In the genomic region with DNA sequence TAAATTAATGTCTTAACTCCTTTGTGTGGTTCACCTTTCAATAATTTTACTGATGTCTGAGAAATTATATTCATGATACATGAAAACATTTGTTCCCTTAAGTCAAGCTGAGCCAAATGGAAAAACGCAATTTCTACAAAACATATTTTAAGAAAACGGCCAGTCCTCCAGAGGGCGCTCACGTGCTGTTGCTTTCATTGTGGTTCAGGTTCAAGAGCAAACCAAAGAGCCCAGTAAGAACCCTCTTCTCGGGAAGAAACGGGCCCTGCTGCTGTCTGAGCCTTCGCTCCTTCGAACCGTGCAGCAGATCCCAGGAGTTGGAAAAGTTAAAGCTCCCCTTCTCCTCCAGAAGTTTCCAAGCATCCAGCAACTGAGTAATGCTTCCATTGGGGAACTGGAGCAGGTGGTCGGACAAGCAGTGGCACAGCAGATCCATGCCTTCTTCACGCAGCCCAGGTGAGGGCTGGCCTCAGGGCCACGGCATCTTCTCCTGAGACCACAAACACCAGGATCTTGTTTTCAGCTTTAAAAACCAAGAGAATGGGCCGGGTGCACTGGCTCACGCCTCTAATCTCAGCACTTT, we compare ENCODE assay signal across 8 cellular contexts. TPM values are rescaled to one million over a fixed set of nuclear protein-coding genes. Genes with fewer than 3 reads are reported as not detected.
A peak's percentile ranks its signal among the peaks of the same experiment; 100 is the strongest.
DNase-seq lines count a peak whose midpoint lies in the region; ATAC-seq and TF ChIP-seq lines count a peak whose summit lies in the region.

No MANE protein-coding gene starts in this region.

- 12% methylated on average over 10 of the region's 14 CpGs for WGBS in right lobe of liver (ENCODE audit: insufficient coverage, low coverage, low lambda C conversion rate, missing lambda C conversion rate)

- H3K4me1 ChIP-seq in A673 (ENCODE audit: insufficient read depth, low read length, poor library complexity, severe bottlenecking) (peaks cover 7% of the 10 kb centered on the region), right lobe of liver (peaks cover 0 to 20% (median 6%) of the 10 kb centered on the region in 4 donors)

- TF ChIP-seq POLR2A in right lobe of liver (IDR thresholded peaks at IDR 0.05) = no peak

- H3K4me3 ChIP-seq in A673 (ENCODE audit: low read depth, low read length, poor library complexity, severe bottlenecking) = no peak overlapping the region
- H3K4me3 ChIP-seq in right lobe of liver = no peak overlapping the region

- H3K36me3 Mint-ChIP-seq in chondrocyte (ENCODE audit: low read depth) = peaks cover 2% of the 10 kb centered on the region

- TF ChIP-seq CTCF in A673 (conservative IDR thresholded peaks at IDR 0.05; ENCODE audit: low read depth, low read length) (peak; percentile 90), GM13977 (IDR thresholded peaks at IDR 0.05; ENCODE audit: extremely low read depth, insufficient read depth, missing control alignments) (peak; percentile 84), chondrocyte (IDR thresholded peaks at IDR 0.05) (peak; percentile 90), right lobe of liver (IDR thresholded peaks at IDR 0.05) (peak; percentile 63 to 82 (median 76))

- intact Hi-C loops in A673 (cut with micrococcal nuclease; ENCODE audit: unreplicated experiment) = loop anchor here (1.0 to 10.0 kb wide), 2 partner anchors 143 to 208 kb away; no protein-coding TSS in a partner anchor
- intact Hi-C loops in right lobe of liver (cut with DNase I) = loop anchor here (10.0 kb wide), 1 partner anchor 138 kb away; no protein-coding TSS in a partner anchor

- H3K27me3 ChIP-seq in A673 (replicated peaks; ENCODE audit: insufficient read depth, low read depth, low read length, poor library complexity) (no peaks in the 10 kb centered on the region), right lobe of liver (no peaks in the 10 kb centered on the region)

- H3K4me1 Mint-ChIP-seq in chondrocyte (ENCODE audit: low read depth) = peaks cover 6% of the 10 kb centered on the region

- ATAC-seq in right lobe of liver = peak in 2 of 4 donors; percentile 16 to 41
- ATAC-seq in GM18907 (IDR thresholded peaks at IDR 0.05; ENCODE audit: unreplicated experiment) = no peak

- BruUV-seq in A673 (replicated peaks; lab: Mats Ljungman, UMichigan) = no TSS peak

- H3K36me3 ChIP-seq in A673 (ENCODE audit: insufficient read depth, low read length, poor library complexity, severe bottlenecking) (peaks cover 9% of the 10 kb centered on the region), right lobe of liver (peaks cover 0 to 6% (median 3%) of the 10 kb centered on the region in 4 donors)

- no peak overlapping the region for H3K4me3 Mint-ChIP-seq in chondrocyte (ENCODE audit: unreplicated experiment)

- H3K27ac Mint-ChIP-seq in chondrocyte (ENCODE audit: unreplicated experiment) = no peak overlapping the region

- no peak overlapping the region for H3K27ac ChIP-seq in A673 (ENCODE audit: low read depth, low read length, poor library complexity, severe bottlenecking)
- H3K27ac ChIP-seq in right lobe of liver = peak overlapping the region in 1 of 3 donors; percentile 51

- POLR2A ChIA-PET in A673 (lab: Charles Lee; ENCODE audit: low non-redundant PET) = no interaction called here

- DNase-seq in A673 (ENCODE audit: low spot score) (peak; percentile 74), GM13977 (ENCODE audit: low spot score) (peak; percentile 64), NCI-H2227 treated with DMSO at 0.1 percent for 48 hours (lab: John Stamatoyannopoulos, UW) (peak; percentile 96), chondrocyte (ENCODE audit: low spot score) (no peak), right lobe of liver (peak; percentile 59 to 75 (median 71))
- DNase-seq in activated CD4-positive, alpha-beta T cell treated with anti-CD3 and anti-CD28 coated beads for 1 hour = peak; percentile 46
- DNase-seq in stimulated activated CD4-positive, alpha-beta T cell treated with anti-CD3 and anti-CD28 coated beads, TNF-alpha, amount 100 ng/mL, for 48 hours (ENCODE audit: low read depth in 3 of 3) = peak; percentile 37 to 66 (median 60)

- in situ Hi-C loops in GM13977 (cut with MboI; ENCODE audit: low pct_unique_long_range_greater_than_20kb, low sequenced_read_pairs, unreplicated experiment) = loop anchor here (10.0 kb wide), 1 partner anchor 138 kb away; no protein-coding TSS in a partner anchor

- no peaks in the 10 kb centered on the region for H3K9me3 Mint-ChIP-seq in chondrocyte (ENCODE audit: low read depth)

- H3K27me3 Mint-ChIP-seq in chondrocyte (ENCODE audit: low read depth) = no peaks in the 10 kb centered on the region

- no peaks in the 10 kb centered on the region for H3K9me3 ChIP-seq in A673 (ENCODE audit: low read depth, low read length, poor library complexity, severe bottlenecking)
- H3K9me3 ChIP-seq in right lobe of liver = no peaks in the 10 kb centered on the region

- CTCF ChIA-PET in A673 (lab: Charles Lee) = interaction anchor here (0.6 to 1.1 kb wide), 3 partner anchors 13 to 289 kb away, joined by 3 to 6 read pairs (median 3); no protein-coding TSS in a partner anchor

RNA-seq across cellular contexts. Expression of gene FAAP24, which starts 4.3 kb away (rescaled TPM):
- total RNA-seq in A673 (2021) (10.0 and 11.1 TPM in 2 replicates), chondrocyte (3.2 to 5.4 TPM (median 5.1 TPM) in 3 replicates), right lobe of liver (1 to 10 TPM in 2 of 6 experiments, under 1 TPM in 3, not detected in 1; 0.51 to 1.7 (median 0.98) TPM)

RNA-seq across cellular contexts. Expression of gene CEP89, which starts 4.6 kb away (rescaled TPM):
- total RNA-seq in A673 (2021) = 38.7 and 47.2 TPM in 2 replicates
- total RNA-seq in chondrocyte = 28.7 to 31.8 TPM (median 29.8 TPM) in 3 replicates
- 1 to 10 TPM; 2.9 to 5.7 (median 4.7) TPM for total RNA-seq in right lobe of liver
